ENCODE assay signal across 1 cellular context in the genomic region with DNA sequence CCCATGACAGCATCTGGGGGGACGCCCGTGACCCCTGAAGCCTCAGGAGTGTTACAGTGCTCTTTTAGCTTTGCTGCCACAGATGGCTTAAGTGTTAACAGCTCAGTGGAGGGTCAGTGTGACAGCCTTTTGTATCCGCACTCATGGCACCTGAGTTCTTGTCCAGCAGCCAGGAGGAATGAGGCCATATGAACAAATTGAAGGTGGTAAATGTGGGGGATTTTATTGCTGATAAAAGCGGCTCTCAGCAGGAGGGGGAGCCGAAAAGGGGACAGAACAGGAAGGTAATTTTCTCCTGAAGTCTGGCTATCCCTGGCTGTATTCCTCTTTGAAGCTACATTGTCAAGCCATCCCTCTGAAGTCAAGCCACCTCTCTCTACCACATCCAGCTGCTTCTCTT.
TF ChIP-seq lines count a peak whose summit lies in the region.

No MANE protein-coding gene starts in this region.

TF ChIP-seq in GM23338, 12 proteins besides CTCF, POLR2A, EP300 and RAD21 (continued from another document):
- TF ChIP-seq, protein P1, sequence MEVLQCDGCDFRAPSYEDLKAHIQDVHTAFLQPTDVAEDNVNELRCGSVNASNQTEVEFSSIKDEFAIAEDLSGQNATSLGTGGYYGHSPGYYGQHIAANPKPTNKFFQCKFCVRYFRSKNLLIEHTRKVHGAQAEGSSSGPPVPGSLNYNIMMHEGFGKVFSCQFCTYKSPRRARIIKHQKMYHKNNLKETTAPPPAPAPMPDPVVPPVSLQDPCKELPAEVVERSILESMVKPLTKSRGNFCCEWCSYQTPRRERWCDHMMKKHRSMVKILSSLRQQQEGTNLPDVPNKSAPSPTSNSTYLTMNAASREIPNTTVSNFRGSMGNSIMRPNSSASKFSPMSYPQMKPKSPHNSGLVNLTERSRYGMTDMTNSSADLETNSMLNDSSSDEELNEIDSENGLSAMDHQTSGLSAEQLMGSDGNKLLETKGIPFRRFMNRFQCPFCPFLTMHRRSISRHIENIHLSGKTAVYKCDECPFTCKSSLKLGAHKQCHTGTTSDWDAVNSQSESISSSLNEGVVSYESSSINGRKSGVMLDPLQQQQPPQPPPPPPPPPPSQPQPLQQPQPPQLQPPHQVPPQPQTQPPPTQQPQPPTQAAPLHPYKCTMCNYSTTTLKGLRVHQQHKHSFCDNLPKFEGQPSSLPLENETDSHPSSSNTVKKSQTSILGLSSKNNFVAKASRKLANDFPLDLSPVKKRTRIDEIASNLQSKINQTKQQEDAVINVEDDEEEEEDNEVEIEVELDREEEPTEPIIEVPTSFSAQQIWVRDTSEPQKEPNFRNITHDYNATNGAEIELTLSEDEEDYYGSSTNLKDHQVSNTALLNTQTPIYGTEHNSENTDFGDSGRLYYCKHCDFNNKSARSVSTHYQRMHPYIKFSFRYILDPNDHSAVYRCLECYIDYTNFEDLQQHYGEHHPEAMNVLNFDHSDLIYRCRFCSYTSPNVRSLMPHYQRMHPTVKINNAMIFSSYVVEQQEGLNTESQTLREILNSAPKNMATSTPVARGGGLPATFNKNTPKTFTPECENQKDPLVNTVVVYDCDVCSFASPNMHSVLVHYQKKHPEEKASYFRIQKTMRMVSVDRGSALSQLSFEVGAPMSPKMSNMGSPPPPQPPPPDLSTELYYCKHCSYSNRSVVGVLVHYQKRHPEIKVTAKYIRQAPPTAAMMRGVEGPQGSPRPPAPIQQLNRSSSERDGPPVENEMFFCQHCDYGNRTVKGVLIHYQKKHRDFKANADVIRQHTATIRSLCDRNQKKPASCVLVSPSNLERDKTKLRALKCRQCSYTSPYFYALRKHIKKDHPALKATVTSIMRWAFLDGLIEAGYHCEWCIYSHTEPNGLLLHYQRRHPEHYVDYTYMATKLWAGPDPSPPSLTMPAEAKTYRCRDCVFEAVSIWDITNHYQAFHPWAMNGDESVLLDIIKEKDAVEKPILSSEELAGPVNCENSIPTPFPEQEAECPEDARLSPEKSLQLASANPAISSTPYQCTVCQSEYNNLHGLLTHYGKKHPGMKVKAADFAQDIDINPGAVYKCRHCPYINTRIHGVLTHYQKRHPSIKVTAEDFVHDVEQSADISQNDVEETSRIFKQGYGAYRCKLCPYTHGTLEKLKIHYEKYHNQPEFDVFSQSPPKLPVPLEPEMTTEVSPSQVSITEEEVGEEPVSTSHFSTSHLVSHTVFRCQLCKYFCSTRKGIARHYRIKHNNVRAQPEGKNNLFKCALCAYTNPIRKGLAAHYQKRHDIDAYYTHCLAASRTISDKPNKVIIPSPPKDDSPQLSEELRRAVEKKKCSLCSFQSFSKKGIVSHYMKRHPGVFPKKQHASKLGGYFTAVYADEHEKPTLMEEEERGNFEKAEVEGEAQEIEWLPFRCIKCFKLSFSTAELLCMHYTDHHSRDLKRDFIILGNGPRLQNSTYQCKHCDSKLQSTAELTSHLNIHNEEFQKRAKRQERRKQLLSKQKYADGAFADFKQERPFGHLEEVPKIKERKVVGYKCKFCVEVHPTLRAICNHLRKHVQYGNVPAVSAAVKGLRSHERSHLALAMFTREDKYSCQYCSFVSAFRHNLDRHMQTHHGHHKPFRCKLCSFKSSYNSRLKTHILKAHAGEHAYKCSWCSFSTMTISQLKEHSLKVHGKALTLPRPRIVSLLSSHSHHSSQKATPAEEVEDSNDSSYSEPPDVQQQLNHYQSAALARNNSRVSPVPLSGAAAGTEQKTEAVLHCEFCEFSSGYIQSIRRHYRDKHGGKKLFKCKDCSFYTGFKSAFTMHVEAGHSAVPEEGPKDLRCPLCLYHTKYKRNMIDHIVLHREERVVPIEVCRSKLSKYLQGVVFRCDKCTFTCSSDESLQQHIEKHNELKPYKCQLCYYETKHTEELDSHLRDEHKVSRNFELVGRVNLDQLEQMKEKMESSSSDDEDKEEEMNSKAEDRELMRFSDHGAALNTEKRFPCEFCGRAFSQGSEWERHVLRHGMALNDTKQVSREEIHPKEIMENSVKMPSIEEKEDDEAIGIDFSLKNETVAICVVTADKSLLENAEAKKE (CRISPR knock-in tag; IDR thresholded peaks at IDR 0.05): no peak
- no peak for TF ChIP-seq EZH2 (IDR thresholded peaks at IDR 0.05; ENCODE audit: low read depth, unreplicated experiment)
- TF ChIP-seq POLR2AphosphoS5 (IDR thresholded peaks at IDR 0.05; ENCODE audit: low read depth): no peak
- TF ChIP-seq JUNB (IDR thresholded peaks at IDR 0.05; ENCODE audit: unreplicated experiment): no peak
- no peak for TF ChIP-seq ZNF114 (CRISPR knock-in tag; IDR thresholded peaks at IDR 0.05)
- TF ChIP-seq, protein P2, sequence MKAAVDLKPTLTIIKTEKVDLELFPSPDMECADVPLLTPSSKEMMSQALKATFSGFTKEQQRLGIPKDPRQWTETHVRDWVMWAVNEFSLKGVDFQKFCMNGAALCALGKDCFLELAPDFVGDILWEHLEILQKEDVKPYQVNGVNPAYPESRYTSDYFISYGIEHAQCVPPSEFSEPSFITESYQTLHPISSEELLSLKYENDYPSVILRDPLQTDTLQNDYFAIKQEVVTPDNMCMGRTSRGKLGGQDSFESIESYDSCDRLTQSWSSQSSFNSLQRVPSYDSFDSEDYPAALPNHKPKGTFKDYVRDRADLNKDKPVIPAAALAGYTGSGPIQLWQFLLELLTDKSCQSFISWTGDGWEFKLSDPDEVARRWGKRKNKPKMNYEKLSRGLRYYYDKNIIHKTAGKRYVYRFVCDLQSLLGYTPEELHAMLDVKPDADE (IDR thresholded peaks at IDR 0.05): no peak
- no peak for TF ChIP-seq NANOG (IDR thresholded peaks at IDR 0.05; ENCODE audit: borderline replicate concordance)
- TF ChIP-seq EZH2phosphoT487 (IDR thresholded peaks at IDR 0.05; ENCODE audit: unreplicated experiment): no peak
